20 cellular contexts compared by ENCODE assay signal in the genomic region with DNA sequence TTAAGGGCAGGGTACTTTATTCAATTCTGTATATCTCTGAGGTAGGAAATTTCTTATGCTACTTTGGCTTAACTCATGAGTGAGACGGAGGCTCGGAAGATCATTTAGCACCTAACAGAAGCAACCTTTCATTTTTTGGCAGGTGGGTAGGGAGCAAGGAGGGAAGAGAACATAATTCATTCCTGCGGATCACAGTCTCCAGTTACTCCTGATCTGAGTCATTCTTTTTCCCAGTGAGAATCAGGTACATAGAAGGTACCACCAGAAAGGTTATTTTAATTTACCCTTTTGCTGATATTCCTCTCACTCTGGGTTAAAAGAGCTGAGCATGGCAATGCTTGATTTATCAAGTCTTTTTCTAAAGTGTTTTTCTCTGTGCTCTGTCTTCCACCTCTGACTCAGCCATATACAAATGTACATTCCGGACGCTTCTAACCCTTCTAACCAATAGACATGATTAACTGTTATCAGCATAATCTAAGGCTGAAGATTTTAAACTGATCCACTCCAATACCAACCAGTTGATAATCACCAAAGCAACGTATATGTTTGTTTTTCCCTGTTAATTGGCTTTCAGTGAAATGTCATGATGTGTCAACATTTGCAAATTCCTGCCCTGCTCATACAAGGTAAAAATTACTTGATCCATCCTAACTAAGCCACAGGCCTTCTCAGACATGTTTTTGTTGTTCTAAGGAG.
A peak's percentile ranks its signal among the peaks of the same experiment; 100 is the strongest.
DNase-seq lines count a peak whose midpoint lies in the region; ATAC-seq, FAIRE-seq and TF ChIP-seq lines count a peak whose summit lies in the region.
"Had no signal": no experiment of that assay in that cellular context is flagged by ENCODE, and none has a peak within 500 bp of the region (broad histone marks: within the 10 kb centered on the region; RNA-seq: fewer than 3 reads in every experiment).

No MANE protein-coding gene starts in this region.

- H3K9ac ChIP-seq in keratinocyte (ENCODE audit: control insufficient read depth, extremely low read depth, insufficient read depth, low read length): no peak overlapping the region
- H3K9ac ChIP-seq: BLaER1, KMS-11 had no signal

- no peak overlapping the region for H3K4me3 ChIP-seq in keratinocyte (ENCODE audit: control insufficient read depth in 2 of 3, extremely low read depth in 1 of 3, insufficient read depth in 2 of 3, low read depth in 1 of 3, low read length in 3 of 3)
- no peak overlapping the region for H3K4me3 ChIP-seq in CD8-positive, alpha-beta T cell (ENCODE audit: low read depth, low read length)
- H3K4me3 ChIP-seq: BLaER1 had no signal

- peaks cover 13% of the 10 kb centered on the region for H3K4me1 ChIP-seq in keratinocyte (ENCODE audit: control insufficient read depth, extremely low read depth, insufficient read depth, low read length)
- no peaks in the 10 kb centered on the region for H3K4me1 ChIP-seq in CD8-positive, alpha-beta T cell (ENCODE audit: insufficient read depth, low read length)

- H3K36me3 ChIP-seq in keratinocyte (ENCODE audit: control insufficient read depth in 2 of 2, extremely low read depth in 1 of 2, insufficient read depth in 2 of 2, low read length in 2 of 2): no peaks in the 10 kb centered on the region
- H3K36me3 ChIP-seq in CD8-positive, alpha-beta T cell (ENCODE audit: insufficient read depth, low read length): no peaks in the 10 kb centered on the region
- H3K36me3 ChIP-seq: BLaER1 had no signal

- no peak for TF ChIP-seq CTCF in VCaP (conservative IDR thresholded peaks at IDR 0.05)
- TF ChIP-seq CTCF in keratinocyte (optimal IDR thresholded peaks at IDR 0.05 in 1 of 3, IDR thresholded peaks at IDR 0.05 in 1 of 3, conservative IDR thresholded peaks at IDR 0.05 in 1 of 3; ENCODE audit: extremely low read depth in 1 of 3, insufficient read depth in 2 of 3, low read length in 3 of 3): no peak
- no peak for TF ChIP-seq CTCF in CD8-positive, alpha-beta T cell (IDR thresholded peaks at IDR 0.05)

- peak overlapping the region; percentile 49 for H3K4me2 ChIP-seq in keratinocyte (ENCODE audit: control insufficient read depth, extremely low read depth, insufficient read depth, low read depth, low read length)
- H3K4me2 ChIP-seq: BLaER1, KMS-11 had no signal

- CTCF ChIA-PET in CD8-positive, alpha-beta T cell (lab: Charles Lee): no interaction called here

- H3K9me3 ChIP-seq in keratinocyte (ENCODE audit: control insufficient read depth, low read depth, low read length): no peaks in the 10 kb centered on the region
- no peaks in the 10 kb centered on the region for H3K9me3 ChIP-seq in CD8-positive, alpha-beta T cell (ENCODE audit: low read length)

- peak; percentile 52 for FAIRE-seq in keratinocyte (lab: Jason Lieb, UNC)
- FAIRE-seq: GM19239 had no signal

- H3K27me3 Mint-ChIP-seq in CD8-positive, alpha-beta T cell (ENCODE audit: low read depth): peaks cover 39% of the 10 kb centered on the region

- intact Hi-C loops in CD8-positive, alpha-beta T cell (cut with DNase I, micrococcal nuclease): no loop called here

- no peaks in the 10 kb centered on the region for H3K79me2 ChIP-seq in keratinocyte (ENCODE audit: control insufficient read depth, insufficient read depth, low read length)

- peak overlapping the region; percentile 45 for H2AFZ ChIP-seq in keratinocyte (ENCODE audit: control insufficient read depth, low read length)

- H3K27ac Mint-ChIP-seq in CD8-positive, alpha-beta T cell: no peak overlapping the region
- H3K27ac Mint-ChIP-seq: CD8-positive, alpha-beta memory T cell had no signal

- peak overlapping the region; percentile 42 for H3K27ac ChIP-seq in VCaP
- H3K27ac ChIP-seq in keratinocyte (ENCODE audit: control insufficient read depth, insufficient read depth, low read length): no peak overlapping the region
- no peak overlapping the region for H3K27ac ChIP-seq in CD8-positive, alpha-beta T cell (ENCODE audit: low read depth, low read length)
- H3K27ac ChIP-seq: BLaER1, KMS-11 had no signal

- H4K20me1 ChIP-seq in keratinocyte (ENCODE audit: control insufficient read depth, extremely low read depth, insufficient read depth, low read length): no peaks in the 10 kb centered on the region
- H4K20me1 ChIP-seq: BLaER1 had no signal

- no peaks in the 10 kb centered on the region for H3K27me3 ChIP-seq in keratinocyte (ENCODE audit: control insufficient read depth, extremely low read depth, insufficient read depth, low read length)
- no peaks in the 10 kb centered on the region for H3K27me3 ChIP-seq in CD8-positive, alpha-beta T cell (ENCODE audit: insufficient read depth, low read length)
- H3K27me3 ChIP-seq: BLaER1 had no signal

- no peaks in the 10 kb centered on the region for H3K4me1 Mint-ChIP-seq in CD8-positive, alpha-beta T cell (ENCODE audit: low read depth)
- H3K4me1 Mint-ChIP-seq: CD8-positive, alpha-beta memory T cell had no signal

- POLR2A ChIA-PET in CD8-positive, alpha-beta T cell (lab: Charles Lee): no interaction called here

- no peak overlapping the region for H3K4me3 Mint-ChIP-seq in CD8-positive, alpha-beta T cell
- H3K4me3 Mint-ChIP-seq: CD8-positive, alpha-beta memory T cell had no signal

- dilution Hi-C loops in keratinocyte (cut with MboI; ENCODE audit: extremely low pct_ligation_motif_present, low sequenced_read_pairs): no loop called here

- no peaks in the 10 kb centered on the region for H3K36me3 Mint-ChIP-seq in CD8-positive, alpha-beta T cell
- H3K36me3 Mint-ChIP-seq: CD8-positive, alpha-beta memory T cell had no signal

- ATAC-seq in HG02884 (IDR thresholded peaks at IDR 0.05; ENCODE audit: unreplicated experiment) (no peak), HG02763 (IDR thresholded peaks at IDR 0.05; ENCODE audit: unreplicated experiment) (no peak)
- ATAC-seq in CD8-positive, alpha-beta T cell: no peak

- H3K9me3 Mint-ChIP-seq in CD8-positive, alpha-beta T cell: peaks cover 11% of the 10 kb centered on the region

- DNase-seq in NCI-H82 (lab: John Stamatoyannopoulos, UW) (peak; percentile 24), NCI-H82 treated with DMSO at 0.1 percent for 48 hours (lab: John Stamatoyannopoulos, UW; ENCODE audit: unreplicated experiment) (no peak), keratinocyte (ENCODE audit: low read depth, low spot score) (no peak), NCI-H1417 (lab: John Stamatoyannopoulos, UW) (no peak)
- DNase-seq in CD8-positive, alpha-beta T cell: no peak
- DNase-seq: 8988T; CD8-positive, alpha-beta memory T cell; HCEC 1CT; NCI-H1048; NCI-H2227 treated with DMSO at 0.1 percent for 48 hours; NCI-H526; NK-92 treated with Interleukin-12 subunit alpha and Interleukin-12 subunit beta, amount 100 ng/mL, for 24 hours; RPMI8226; SIG-M5 had no signal

- H3K9me1 ChIP-seq in keratinocyte (ENCODE audit: control insufficient read depth, extremely low read depth, insufficient read depth, low read length): no peaks in the 10 kb centered on the region
